In genomic region chr4:39977489-39978377, GRCh38 we compare ENCODE assay signal across 8 cellular contexts. TPM values are rescaled to one million over a fixed set of nuclear protein-coding genes. Genes with fewer than 3 reads are reported as not detected.
A peak's percentile ranks its signal among the peaks of the same experiment; 100 is the strongest.
DNase-seq lines count a peak whose midpoint lies in the region; ATAC-seq and TF ChIP-seq lines count a peak whose summit lies in the region.

PDS5A (minus strand) TSS chr4:39977911; CDS start chr4:39976577, 1,334 bp downstream.

- H3K9ac ChIP-seq in liver (ENCODE audit: low read depth in 1 of 2, low read length in 2 of 2): peak within 1 kb of the TSS; percentile 77 to 85

- intact Hi-C loops in dendritic cell treated with granulocyte-macrophage colony-stimulating factor and Interleukin-4, amounts not matched to agents 40 ng/mL and 50 ng/mL, for 4 days (cut with micrococcal nuclease): loop anchor here (1.0 to 5.0 kb wide), 3 partner anchors 65 to 283 kb away; no protein-coding TSS in a partner anchor

- peaks cover 45% of the 10 kb centered on the region for H3K36me3 Mint-ChIP-seq in dendritic cell treated with granulocyte-macrophage colony-stimulating factor and Interleukin-4, amounts not matched to agents 40 ng/mL and 50 ng/mL, for 4 days (ENCODE audit: low read depth)

- H3K9me3 ChIP-seq in liver (ENCODE audit: control insufficient read depth in 4 of 4, low read length in 3 of 4): no peaks in the 10 kb centered on the region

- peak within 1 kb of the TSS; percentile 85 for H3K4me3 Mint-ChIP-seq in dendritic cell treated with granulocyte-macrophage colony-stimulating factor and Interleukin-4, amounts not matched to agents 40 ng/mL and 50 ng/mL, for 4 days

- peak within 1 kb of the TSS; percentile 92 to 96 for H3K27ac ChIP-seq in liver (ENCODE audit: low read depth in 1 of 2, low read length in 2 of 2)

- TF ChIP-seq CTCF in liver (IDR thresholded peaks at IDR 0.05; ENCODE audit: low read depth, low read length, missing input control): peak; percentile 92

- peak within 1 kb of the TSS; percentile 68 to 100 (median 96) for H3K4me3 ChIP-seq in liver (ENCODE audit: low read depth in 1 of 3, low read length in 3 of 3)

- under 1% methylated on average over 117 of the region's 117 CpGs for WGBS in liver

- ATAC-seq in GM19351 (IDR thresholded peaks at IDR 0.05; ENCODE audit: unreplicated experiment): peak; percentile 71
- ATAC-seq in HG03521 (IDR thresholded peaks at IDR 0.05; ENCODE audit: unreplicated experiment): peak; percentile 79

- H3K36me3 ChIP-seq in liver (ENCODE audit: control insufficient read depth in 4 of 4, insufficient read depth in 3 of 4, low read depth in 1 of 4, low read length in 3 of 4): peaks cover 3 to 4% (median 3%) of the 10 kb centered on the region in 4 donors

- peak within 1 kb of the TSS; percentile 87 for H3K27ac Mint-ChIP-seq in dendritic cell treated with granulocyte-macrophage colony-stimulating factor and Interleukin-4, amounts not matched to agents 40 ng/mL and 50 ng/mL, for 4 days

- H3K27me3 Mint-ChIP-seq in dendritic cell treated with granulocyte-macrophage colony-stimulating factor and Interleukin-4, amounts not matched to agents 40 ng/mL and 50 ng/mL, for 4 days: no peaks in the 10 kb centered on the region

- no peaks in the 10 kb centered on the region for H3K9me3 Mint-ChIP-seq in dendritic cell treated with granulocyte-macrophage colony-stimulating factor and Interleukin-4, amounts not matched to agents 40 ng/mL and 50 ng/mL, for 4 days

- peaks cover 29% of the 10 kb centered on the region for H3K4me1 Mint-ChIP-seq in dendritic cell treated with granulocyte-macrophage colony-stimulating factor and Interleukin-4, amounts not matched to agents 40 ng/mL and 50 ng/mL, for 4 days (ENCODE audit: low read depth)

- peaks cover 3 to 27% (median 25%) of the 10 kb centered on the region in 4 donors for H3K4me1 ChIP-seq in liver (ENCODE audit: control insufficient read depth in 4 of 4, insufficient read depth in 4 of 4, low read length in 3 of 4)

- H3K27me3 ChIP-seq in liver (ENCODE audit: control insufficient read depth in 4 of 4, insufficient read depth in 4 of 4, low read length in 3 of 4): no peaks in the 10 kb centered on the region

- peak; percentile 36 to 95 (median 85) for DNase-seq in C1 segment of cervical spinal cord (lab: John Stamatoyannopoulos, UW)
- peak; percentile 93 for DNase-seq in NCI-H69 (lab: John Stamatoyannopoulos, UW)
- peak; percentile 78 to 83 for DNase-seq in activated CD4-positive, alpha-beta T cell treated with anti-CD3 and anti-CD28 coated beads, Interleukin-2, amount 50 U/mL, for 24 hours (ENCODE audit: low read depth in 1 of 2, low spot score in 1 of 2)
- peak; percentile 88 for DNase-seq in stimulated activated CD4-positive, alpha-beta T cell treated with anti-CD3 and anti-CD28 coated beads, Interleukin-4, amount 100 ng/mL, for 24 hours

- peak; percentile 60 to 70 for TF ChIP-seq RAD21 in liver (IDR thresholded peaks at IDR 0.05)

TF ChIP-seq in liver, 16 proteins besides CTCF, POLR2A, EP300 and RAD21:
- TF ChIP-seq HNF4A (conservative IDR thresholded peaks at IDR 0.05) (peak in 1 of 2 donors; percentile 55), MAX (IDR thresholded peaks at IDR 0.05) (no peak), SP1 (IDR thresholded peaks at IDR 0.05) (peak; percentile 54), HNF4G (IDR thresholded peaks at IDR 0.05) (no peak), EGR1 (IDR thresholded peaks at IDR 0.05; ENCODE audit: low read depth in 2 of 2) (no peak), TAF1 (conservative IDR thresholded peaks at IDR 0.05) (no peak), GABPA (IDR thresholded peaks at IDR 0.05 in 1 of 2, conservative IDR thresholded peaks at IDR 0.05 in 1 of 2) (no peak), ATF3 (IDR thresholded peaks at IDR 0.05) (no peak), JUND (IDR thresholded peaks at IDR 0.05) (no peak), ZBTB33 (IDR thresholded peaks at IDR 0.05) (peak; percentile 28), FOXA1 (IDR thresholded peaks at IDR 0.05) (no peak), NR2F2 (IDR thresholded peaks at IDR 0.05) (peak; percentile 13), FOXA2 (IDR thresholded peaks at IDR 0.05) (no peak), RXRA (IDR thresholded peaks at IDR 0.05) (peak; percentile 41 to 44), YY1 (IDR thresholded peaks at IDR 0.05) (peak; percentile 56), REST (IDR thresholded peaks at IDR 0.05) (peak; percentile 51)

RNA-seq across cellular contexts. Expression of gene PDS5A, which starts in this region (rescaled TPM):
- total RNA-seq in liver: 10 to 100 TPM; 40.8 to 59.6 TPM
- polyA plus RNA-seq in liver: 10 to 100 TPM; 10.6 to 10.9 TPM

Comparison
In these comparisons a context has a peak if more than half of its experiments do, and no peak if none do; other contexts are left out.
1. Peak in every context shown above with its lines: DNase-seq, ATAC-seq, H3K4me3 ChIP-seq and H3K27ac ChIP-seq.